Comparison of ENCODE assay signal across 16 cellular contexts in the genomic region with DNA sequence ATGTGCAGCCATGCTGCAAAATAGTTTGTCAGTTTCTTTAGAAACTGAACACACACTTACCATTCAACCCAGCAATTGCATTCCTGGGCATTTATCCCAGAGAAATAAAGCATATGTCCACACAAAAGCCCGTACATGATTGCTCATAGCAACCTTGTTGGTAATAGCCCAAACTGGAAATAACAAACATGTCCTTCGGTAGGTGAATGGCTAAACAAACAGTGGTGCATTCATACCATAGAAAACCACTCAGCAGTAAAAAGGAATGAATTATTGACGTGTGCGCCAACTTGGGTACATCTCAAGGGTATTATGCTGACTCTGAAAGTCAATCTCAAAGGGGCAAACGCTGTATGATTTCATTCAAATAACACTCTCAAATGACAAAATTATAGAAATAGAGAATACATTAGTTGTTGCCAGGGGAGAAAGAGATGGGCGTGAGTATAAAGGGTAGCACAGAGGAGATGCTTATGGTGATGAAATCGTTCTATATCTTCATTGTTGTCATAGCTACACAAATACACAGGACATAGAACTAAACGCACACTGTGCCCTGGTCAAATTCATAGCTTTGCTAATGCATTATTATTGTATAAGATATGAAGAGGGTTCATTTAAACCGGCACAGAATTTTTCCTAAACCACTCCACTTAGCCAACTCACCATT. TPM values are rescaled to one million over a fixed set of nuclear protein-coding genes. Genes with fewer than 3 reads are reported as not detected.
DNase-seq lines count a peak whose midpoint lies in the region; ATAC-seq, FAIRE-seq and TF ChIP-seq lines count a peak whose summit lies in the region.
"Had no signal": no experiment of that assay in that cellular context is flagged by ENCODE, and none has a peak within 500 bp of the region (broad histone marks: within the 10 kb centered on the region; RNA-seq: fewer than 3 reads in every experiment).

No MANE protein-coding gene starts in this region.

- peaks cover 0 to 7% (median 1%) of the 10 kb centered on the region in 9 donors for H3K9me3 Mint-ChIP-seq in naive thymus-derived CD8-positive, alpha-beta T cell

- FAIRE-seq in bronchial epithelial cell (lab: Jason Lieb, UNC): no peak
- FAIRE-seq: keratinocyte had no signal

- no peaks in the 10 kb centered on the region for H3K9me2 ChIP-seq in SK-N-SH

- no peaks in the 10 kb centered on the region for H3K79me2 ChIP-seq in SK-N-SH (ENCODE audit: insufficient read depth)

- H3K27ac ChIP-seq in AG04450 (ENCODE audit: low read depth, low read length) (no peak overlapping the region), SK-N-SH (ENCODE audit: low read depth in 2 of 2, low read length in 1 of 2) (no peak overlapping the region)
- H3K27ac ChIP-seq: body of pancreas, KMS-11, tibial artery had no signal

- no peaks in the 10 kb centered on the region for H3K4me1 ChIP-seq in SK-N-SH (ENCODE audit: control insufficient read depth in 1 of 2, insufficient read depth in 2 of 2, low read depth in 1 of 2, low read length in 1 of 2)
- H3K4me1 ChIP-seq: body of pancreas had no signal

- H3K9ac ChIP-seq in SK-N-SH: no peak overlapping the region
- H3K9ac ChIP-seq: KMS-11 had no signal

- H3K4me3 Mint-ChIP-seq in naive thymus-derived CD8-positive, alpha-beta T cell: no peak overlapping the region

- no peaks in the 10 kb centered on the region for H3K4me1 Mint-ChIP-seq in naive thymus-derived CD8-positive, alpha-beta T cell

- DNase-seq in AG04450 (ENCODE audit: low read depth, low spot score) (peak; percentile 21), HT-29 (ENCODE audit: low spot score) (peak; percentile 79), NCI-H345 (lab: John Stamatoyannopoulos, UW) (peak; percentile 91), bronchial epithelial cell (ENCODE audit: low read depth) (peak; percentile 71), SK-N-SH (no peak)
- DNase-seq in activated effector memory CD4-positive, alpha-beta T cell treated with Interleukin-2 at 50 U/mL for 16 hours: no peak
- DNase-seq in naive thymus-derived CD8-positive, alpha-beta T cell: no peak
- DNase-seq: activated effector memory CD4-positive, alpha-beta T cell treated with anti-CD3 and anti-CD28 coated beads, Interleukin-2, amount 50 U/mL, for 16 hours; body of pancreas; NCI-H526 treated with DMSO at 0.1 percent for 48 hours; Right ventricle myocardium superior; tibial artery had no signal

- no peaks in the 10 kb centered on the region for H3K36me3 ChIP-seq in bronchial epithelial cell (ENCODE audit: control insufficient read depth, insufficient read depth, low read length)
- H3K36me3 ChIP-seq in SK-N-SH (replicated peaks in 1 of 2; ENCODE audit: control insufficient read depth in 1 of 2, insufficient read depth in 2 of 2, low read length in 1 of 2): no peaks in the 10 kb centered on the region
- H3K36me3 ChIP-seq: tibial artery had no signal

- no peaks in the 10 kb centered on the region for H3K27me3 ChIP-seq in AG04450 (ENCODE audit: control insufficient read depth, insufficient read depth, low read length)
- no peaks in the 10 kb centered on the region for H3K27me3 ChIP-seq in bronchial epithelial cell (ENCODE audit: control insufficient read depth, insufficient read depth, low read length)
- no peaks in the 10 kb centered on the region for H3K27me3 ChIP-seq in SK-N-SH (ENCODE audit: insufficient read depth)
- H3K27me3 ChIP-seq: body of pancreas, tibial artery had no signal

- no peaks in the 10 kb centered on the region for H4K20me1 ChIP-seq in SK-N-SH (ENCODE audit: insufficient read depth)

- H2AFZ ChIP-seq in SK-N-SH (ENCODE audit: low read depth): no peak overlapping the region

- TF ChIP-seq EP300 in SK-N-SH (IDR thresholded peaks at IDR 0.05; ENCODE audit: borderline replicate concordance in 1 of 2, low read depth in 1 of 2, low read length in 1 of 2): no peak

- TF ChIP-seq CTCF in AG04450 (IDR thresholded peaks at IDR 0.05; ENCODE audit: low read depth, low read length): no peak
- no peak for TF ChIP-seq CTCF in bronchial epithelial cell (IDR thresholded peaks at IDR 0.05; ENCODE audit: insufficient read depth, low read length, severe bottlenecking)
- TF ChIP-seq CTCF in SK-N-SH (IDR thresholded peaks at IDR 0.05): no peak

- H3F3A ChIP-seq in SK-N-SH (replicated peaks; ENCODE audit: insufficient read depth): no peaks in the 10 kb centered on the region

- H3K4me2 ChIP-seq in SK-N-SH: no peak overlapping the region
- H3K4me2 ChIP-seq: KMS-11 had no signal

- H3K4me3 ChIP-seq in AG04450 (ENCODE audit: low read depth, low read length): no peak overlapping the region
- H3K4me3 ChIP-seq in bronchial epithelial cell (ENCODE audit: low read depth, low read length): no peak overlapping the region
- H3K4me3 ChIP-seq in SK-N-SH (ENCODE audit: low read depth in 2 of 2, low read length in 1 of 2): no peak overlapping the region
- H3K4me3 ChIP-seq: body of pancreas, tibial artery had no signal

- POLR2A ChIA-PET in AG04450 (lab: Yijun Ruan, JAX) (no interaction called here), SK-N-SH (lab: Yijun Ruan, JAX) (no interaction called here)
- POLR2A ChIA-PET in naive thymus-derived CD8-positive, alpha-beta T cell (lab: Charles Lee): no interaction called here

- CTCF ChIA-PET in AG04450 (lab: Charles Lee) (no interaction called here), SK-N-SH (lab: Yijun Ruan, JAX) (no interaction called here)

- 15% methylated on average over 9 of the region's 9 CpGs for WGBS in SK-N-SH (ENCODE audit: low lambda C conversion rate)

- H3K27me3 Mint-ChIP-seq in naive thymus-derived CD8-positive, alpha-beta T cell: peaks cover 13 to 55% (median 20%) of the 10 kb centered on the region in 5 donors

- H3K27ac Mint-ChIP-seq in naive thymus-derived CD8-positive, alpha-beta T cell: no peak overlapping the region

- TF ChIP-seq RAD21 in SK-N-SH (IDR thresholded peaks at IDR 0.05; ENCODE audit: low read length): no peak

- H3K9me3 ChIP-seq in AG04450 (ENCODE audit: control insufficient read depth, insufficient read depth, low read length) (no peaks in the 10 kb centered on the region), SK-N-SH (no peaks in the 10 kb centered on the region)
- H3K9me3 ChIP-seq: body of pancreas, tibial artery had no signal

- no peak for ATAC-seq in HG03342 (IDR thresholded peaks at IDR 0.05; ENCODE audit: unreplicated experiment)
- ATAC-seq in naive thymus-derived CD8-positive, alpha-beta T cell: no peak
- ATAC-seq: body of pancreas had no signal

- no peaks in the 10 kb centered on the region for H3K36me3 Mint-ChIP-seq in naive thymus-derived CD8-positive, alpha-beta T cell

TF ChIP-seq in SK-N-SH, 30 proteins besides CTCF, POLR2A, EP300 and RAD21:
- TF ChIP-seq MAX (IDR thresholded peaks at IDR 0.05; ENCODE audit: low read depth) (no peak), MEF2A (IDR thresholded peaks at IDR 0.05; ENCODE audit: borderline replicate concordance, low read depth) (no peak), PBX3 (IDR thresholded peaks at IDR 0.05) (no peak), FOXJ3 (CRISPR knock-in tag; IDR thresholded peaks at IDR 0.05) (no peak), MXI1 (IDR thresholded peaks at IDR 0.05; ENCODE audit: low read depth, low read length) (no peak), ELF1 (IDR thresholded peaks at IDR 0.05) (no peak), GATA2 (CRISPR knock-in tag; IDR thresholded peaks at IDR 0.05) (no peak), FOSL2 (IDR thresholded peaks at IDR 0.05; ENCODE audit: borderline replicate concordance, low read depth) (no peak), RXRA (IDR thresholded peaks at IDR 0.05; ENCODE audit: borderline replicate concordance, low read depth) (no peak)
- TF ChIP-seq, protein P1, sequence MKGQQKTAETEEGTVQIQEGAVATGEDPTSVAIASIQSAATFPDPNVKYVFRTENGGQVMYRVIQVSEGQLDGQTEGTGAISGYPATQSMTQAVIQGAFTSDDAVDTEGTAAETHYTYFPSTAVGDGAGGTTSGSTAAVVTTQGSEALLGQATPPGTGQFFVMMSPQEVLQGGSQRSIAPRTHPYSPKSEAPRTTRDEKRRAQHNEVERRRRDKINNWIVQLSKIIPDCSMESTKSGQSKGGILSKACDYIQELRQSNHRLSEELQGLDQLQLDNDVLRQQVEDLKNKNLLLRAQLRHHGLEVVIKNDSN (IDR thresholded peaks at IDR 0.05; ENCODE audit: borderline replicate concordance, low read depth): no peak
- TF ChIP-seq, protein P2, sequence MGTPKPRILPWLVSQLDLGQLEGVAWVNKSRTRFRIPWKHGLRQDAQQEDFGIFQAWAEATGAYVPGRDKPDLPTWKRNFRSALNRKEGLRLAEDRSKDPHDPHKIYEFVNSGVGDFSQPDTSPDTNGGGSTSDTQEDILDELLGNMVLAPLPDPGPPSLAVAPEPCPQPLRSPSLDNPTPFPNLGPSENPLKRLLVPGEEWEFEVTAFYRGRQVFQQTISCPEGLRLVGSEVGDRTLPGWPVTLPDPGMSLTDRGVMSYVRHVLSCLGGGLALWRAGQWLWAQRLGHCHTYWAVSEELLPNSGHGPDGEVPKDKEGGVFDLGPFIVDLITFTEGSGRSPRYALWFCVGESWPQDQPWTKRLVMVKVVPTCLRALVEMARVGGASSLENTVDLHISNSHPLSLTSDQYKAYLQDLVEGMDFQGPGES (IDR thresholded peaks at IDR 0.05; ENCODE audit: low read depth, low read length): no peak

RNA-seq across cellular contexts. Expression of gene DRD1, which starts 58.2 kb away (rescaled TPM):
- polyA plus RNA-seq in AG04450 (2011; rRNA removed) (0.11 TPM in 2 replicates), SK-N-SH (2012; rRNA removed) (0.02 TPM in 1 of 2 replicates, not detected in the other)
- 0.09 TPM in 2 replicates for polyA minus RNA-seq in AG04450 (2011; rRNA and poly(A)+ RNA removed)
- not detected in 2 replicates for total RNA-seq in HT-29 (2014; rRNA removed; shearing (Covaris generic))
- not detected in 2 replicates for total RNA-seq in bronchial epithelial cell
- polyA plus RNA-seq in SK-N-SH (2012; cell fraction: cytosol; rRNA removed): under 0.01 and 0.01 TPM in 2 replicates
- polyA plus RNA-seq in SK-N-SH (2012; cell fraction: nucleus; rRNA removed): 0.07 and 0.08 TPM in 2 replicates
- not detected for total RNA-seq in naive thymus-derived CD8-positive, alpha-beta T cell
- not detected for polyA plus RNA-seq in naive thymus-derived CD8-positive, alpha-beta T cell
- total RNA-seq: body of pancreas, pulmonary artery endothelial cell, Right ventricle myocardium superior had no signal
- polyA plus RNA-seq: keratinocyte had no signal

Comparison
In these comparisons a context has a peak if more than half of its experiments do, and no peak if none do; other contexts are left out.
1. DNase-seq: peak in AG04450 (single experiment), HT-29 (single experiment), NCI-H345 (single experiment) and bronchial epithelial cell (single experiment); none in activated effector memory CD4-positive, alpha-beta T cell treated with Interleukin-2 at 50 U/mL for 16 hours (single experiment), SK-N-SH (single experiment) and naive thymus-derived CD8-positive, alpha-beta T cell (0 of 10).